Comparison of ENCODE assay signal across 1 cellular context in genomic region chr2:201930043-201930442, GRCh38.
TF ChIP-seq lines count a peak whose summit lies in the region.

No MANE protein-coding gene starts in this region.

TF ChIP-seq in H1, 55 proteins besides CTCF, POLR2A, EP300 and RAD21 (continued from another document):
- no peak for TF ChIP-seq TAF7 (optimal IDR thresholded peaks at IDR 0.05; ENCODE audit: borderline replicate concordance, low read depth, low read length)
- no peak for TF ChIP-seq TBP (IDR thresholded peaks at IDR 0.05; ENCODE audit: low read depth, low read length)
- no peak for TF ChIP-seq KDM1A (IDR thresholded peaks at IDR 0.05; ENCODE audit: borderline replicate concordance, low read length)
- no peak for TF ChIP-seq ASH2L (IDR thresholded peaks at IDR 0.05; ENCODE audit: low read length)
- no peak for TF ChIP-seq HDAC6 (IDR thresholded peaks at IDR 0.05; ENCODE audit: low read depth, low read length)
- TF ChIP-seq RNF2 (IDR thresholded peaks at IDR 0.05; ENCODE audit: borderline replicate concordance, low read depth, low read length, missing control alignments, poor library complexity, severe bottlenecking), result no peak
